In genomic region chr6:26028212-26028752, GRCh38 we compare ENCODE assay signal across 10 cellular contexts. TPM values are rescaled to one million over a fixed set of nuclear protein-coding genes. Genes with fewer than 3 reads are reported as not detected.
A peak's percentile ranks its signal among the peaks of the same experiment; 100 is the strongest.
DNase-seq lines count a peak whose midpoint lies in the region; ATAC-seq and TF ChIP-seq lines count a peak whose summit lies in the region.
"Had no signal": no experiment of that assay in that cellular context is flagged by ENCODE, and none has a peak within 500 bp of the region (broad histone marks: within the 10 kb centered on the region; RNA-seq: fewer than 3 reads in every experiment).

No MANE protein-coding gene starts in this region.

- intact Hi-C loops in activated B cell treated with CpG ODN at 0.5 μM for 24 hours (cut with micrococcal nuclease), result loop anchor here (10.0 kb wide), 2 partner anchors 507 to 1807 kb away; partner anchors contain the start of gene HMGN4
- intact Hi-C loops in posterior cingulate gyrus (cut with DNase I), result no loop called here

- ATAC-seq in GM23338 (no peak), activated B cell treated with CpG ODN at 0.5 μM for 24 hours (ENCODE audit: low read depth) (no peak), GM21360 (IDR thresholded peaks at IDR 0.05; ENCODE audit: unreplicated experiment) (no peak)
- ATAC-seq: left lobe of liver had no signal

- H3K27ac Mint-ChIP-seq in GM23338 (peak overlapping the region; percentile 99), activated B cell treated with CpG ODN at 0.5 μM for 24 hours (peak overlapping the region; percentile 99), immature natural killer cell (peak overlapping the region; percentile 98 to 100 (median 100))

- POLR2A ChIA-PET in activated B cell treated with CpG ODN at 0.5 μM for 24 hours (lab: Charles Lee), result interaction anchor here (0.6 to 12.3 kb wide), 10 partner anchors 7 to 1838 kb away, joined by 3 to 477 read pairs (median 60); a partner anchor contains a TSS

- no peaks in the 10 kb centered on the region for H3K36me3 ChIP-seq in ACC112 (ENCODE audit: insufficient read depth, low read length)
- no peaks in the 10 kb centered on the region for H3K36me3 ChIP-seq in GM23338 (ENCODE audit: insufficient read depth)

- H3K4me3 Mint-ChIP-seq in GM23338 (peak overlapping the region; percentile 86), activated B cell treated with CpG ODN at 0.5 μM for 24 hours (no peak overlapping the region), immature natural killer cell (peak overlapping the region in 4 of 5 donors; percentile 87 to 96 (median 94))

- H3K79me2 ChIP-seq in ACC112 (ENCODE audit: control insufficient read depth, insufficient read depth, low read length, unreplicated experiment) (peaks cover 8% of the 10 kb centered on the region), GM23338 (replicated peaks; ENCODE audit: insufficient read depth) (no peaks in the 10 kb centered on the region)

- peak overlapping the region; percentile 4 for H2AFZ ChIP-seq in ACC112 (ENCODE audit: low read length, unreplicated experiment)
- H2AFZ ChIP-seq in GM23338, result no peak overlapping the region

- H3K4me3 ChIP-seq in ACC112 (ENCODE audit: low read depth, low read length) (0 out of 2 replicates have a peak overlapping the region, but pooled peaks have one; percentile 3), GM23338 (peak overlapping the region; percentile 80)

- CTCF ChIA-PET in activated B cell treated with CpG ODN at 0.5 μM for 24 hours (lab: Charles Lee), result no interaction called here

- H3K4me1 ChIP-seq in ACC112 (ENCODE audit: control insufficient read depth, insufficient read depth, low read length, unreplicated experiment), result peaks cover 35% of the 10 kb centered on the region
- H3K4me1 ChIP-seq in GM23338 (ENCODE audit: insufficient read depth), result peaks cover 33% of the 10 kb centered on the region

- no peak for TF ChIP-seq CTCF in GM23338 (conservative IDR thresholded peaks at IDR 0.05; ENCODE audit: low read depth in 2 of 2)
- TF ChIP-seq CTCF in activated B cell treated with CpG ODN at 0.5 μM for 24 hours (IDR thresholded peaks at IDR 0.05), result no peak

- H3K4me1 Mint-ChIP-seq in GM23338, result peaks cover 60% of the 10 kb centered on the region
- H3K4me1 Mint-ChIP-seq in activated B cell treated with CpG ODN at 0.5 μM for 24 hours, result peaks cover 45% of the 10 kb centered on the region
- H3K4me1 Mint-ChIP-seq in immature natural killer cell, result peaks cover 64 to 72% of the 10 kb centered on the region in 2 donors

- H3K27me3 Mint-ChIP-seq in GM23338 (ENCODE audit: insufficient read depth, low read depth, poor library complexity) (peaks cover 40% of the 10 kb centered on the region), activated B cell treated with CpG ODN at 0.5 μM for 24 hours (peaks cover 2% of the 10 kb centered on the region), immature natural killer cell (ENCODE audit: low read depth in 3 of 3) (peaks cover 24 to 43% (median 31%) of the 10 kb centered on the region in 3 donors)

- H3K4me2 ChIP-seq in GM23338, result peak overlapping the region; percentile 91

- no peaks in the 10 kb centered on the region; the same call in 2 of the 3 replicates for H3K36me3 Mint-ChIP-seq in GM23338 (ENCODE audit: low read depth)
- H3K36me3 Mint-ChIP-seq in activated B cell treated with CpG ODN at 0.5 μM for 24 hours (ENCODE audit: low read depth), result peaks cover 11% of the 10 kb centered on the region
- H3K36me3 Mint-ChIP-seq in immature natural killer cell, result no peaks in the 10 kb centered on the region

- no peaks in the 10 kb centered on the region for H3K27me3 ChIP-seq in ACC112 (ENCODE audit: insufficient read depth, low read length)
- H3K27me3 ChIP-seq in GM23338 (ENCODE audit: insufficient read depth), result no peaks in the 10 kb centered on the region

- H3K27ac ChIP-seq in ACC112 (ENCODE audit: low read depth, low read length), result peak overlapping the region; percentile 97
- peak overlapping the region; percentile 98 for H3K27ac ChIP-seq in GM23338 (ENCODE audit: low read depth)

- H4K20me1 ChIP-seq in GM23338 (replicated peaks; ENCODE audit: insufficient read depth), result no peaks in the 10 kb centered on the region

- H3K9me2 ChIP-seq in GM23338 (ENCODE audit: insufficient read depth), result no peaks in the 10 kb centered on the region

- DNase-seq in GM23338 (ENCODE audit: low spot score), result no peak
- DNase-seq in activated B cell treated with CpG ODN at 0.5 μM for 24 hours, result no peak
- DNase-seq in immature natural killer cell, result no peak
- DNase-seq in posterior cingulate gyrus, result no peak
- no peak for DNase-seq in DMS79 treated with DMSO at 0.1 percent for 48 hours (lab: John Stamatoyannopoulos, UW)
- no peak for DNase-seq in effector CD8-positive, alpha-beta T cell (lab: John Stamatoyannopoulos, UW)
- DNase-seq: DMS53 had no signal

- H3K9me3 Mint-ChIP-seq in GM23338 (peaks cover 11% of the 10 kb centered on the region; the same call in 1 of the 3 replicates), activated B cell treated with CpG ODN at 0.5 μM for 24 hours (no peaks in the 10 kb centered on the region), immature natural killer cell (no peaks in the 10 kb centered on the region)

- H3F3A ChIP-seq in GM23338 (replicated peaks; ENCODE audit: low read depth), result peaks cover 8% of the 10 kb centered on the region; the same call in 1 of the 2 replicates

TF ChIP-seq in GM23338, 12 proteins besides CTCF, POLR2A, EP300 and RAD21 (continues in another document):
- TF ChIP-seq ZNF114 (CRISPR knock-in tag; IDR thresholded peaks at IDR 0.05) (no peak), POLR2AphosphoS5 (IDR thresholded peaks at IDR 0.05; ENCODE audit: low read depth) (no peak), JUNB (IDR thresholded peaks at IDR 0.05; ENCODE audit: unreplicated experiment) (no peak), STAT1 (IDR thresholded peaks at IDR 0.05; ENCODE audit: unreplicated experiment) (no peak), REST (IDR thresholded peaks at IDR 0.05; ENCODE audit: unreplicated experiment) (no peak), EZH2 (IDR thresholded peaks at IDR 0.05; ENCODE audit: low read depth, unreplicated experiment) (no peak), EZH2phosphoT487 (IDR thresholded peaks at IDR 0.05; ENCODE audit: unreplicated experiment) (no peak)

RNA-seq across cellular contexts. Expression of gene HFE, which starts 58.9 kb away (rescaled TPM):
- total RNA-seq in GM23338 (2014; rRNA removed; shearing (Covaris generic)), result 0.63 and 0.78 TPM in 2 replicates
- polyA plus RNA-seq in GM23338 (2016; fragmentation: Nextera tagmentation; extraction: Ambion mirVana) (0.38 and 0.53 TPM in 2 replicates), immature natural killer cell (1 to 10 TPM in 2 of 3 donors, under 1 TPM in 1; 0.90 to 5.1 (median 1.8) TPM)
- total RNA-seq in activated B cell treated with CpG ODN at 0.5 μM for 24 hours, result 0.98 and 1.1 TPM in 2 replicates
